Comparison of ENCODE assay signal across 27 cellular contexts in genomic region chr7:30861612-30862011, GRCh38. TPM values are rescaled to one million over a fixed set of nuclear protein-coding genes. Genes with fewer than 3 reads are reported as not detected.
"Had no signal": no experiment of that assay in that cellular context is flagged by ENCODE, and none has a peak within 500 bp of the region (broad histone marks: within the 10 kb centered on the region; RNA-seq: fewer than 3 reads in every experiment).

No MANE protein-coding gene starts in this region.

- H3K27ac Mint-ChIP-seq: activated B cell treated with CpG ODN at 0.5 μM for 24 hours; activated CD4-positive, alpha-beta memory T cell treated with anti-CD3 and anti-CD28 coated beads for 36 hours; activated CD4-positive, alpha-beta T cell treated with anti-CD3 and anti-CD28 coated beads, Interleukin-2, amount 10 ng/mL, durations not matched to agents 24 days and 14 days; activated CD8-positive, alpha-beta memory T cell treated with anti-CD3 and anti-CD28 coated beads, Interleukin-2, amount 10 ng/mL, durations not matched to agents 7 days and 5 days; activated CD8-positive, alpha-beta T cell treated with anti-CD3 and anti-CD28 coated beads, Interleukin-2, amount 10 ng/mL, durations not matched to agents 7 days and 5 days; activated naive CD4-positive, alpha-beta T cell treated with anti-CD3 and anti-CD28 coated beads for 36 hours; activated naive CD4-positive, alpha-beta T cell treated with anti-CD3 and anti-CD28 coated beads, Interleukin-2, amount 50 U/mL, for 24 hours; activated naive CD8-positive, alpha-beta T cell treated with anti-CD3 and anti-CD28 coated beads, Interleukin-2, amount 10 ng/mL, durations not matched to agents 7 days and 5 days; activated T-helper 17 cell treated with anti-CD3 and anti-CD28 coated beads, Interleukin-2, amount 50 U/mL, for 72 hours; T-helper 17 cell; T-helper 2 cell treated with Interferon-gamma antibody and Interleukin-4, amounts not matched to agents 5 μg/mL and 100 μg/mL, for 36 hours had no signal

- H3K36me3 ChIP-seq: colonic mucosa, esophagus squamous epithelium, WERI-Rb-1 had no signal

- H3K27ac ChIP-seq: body of pancreas, colonic mucosa, epithelial cell of prostate, esophagus squamous epithelium, WERI-Rb-1 had no signal

- H3K27me3 Mint-ChIP-seq: activated B cell treated with CpG ODN at 0.5 μM for 24 hours; activated CD4-positive, alpha-beta memory T cell treated with anti-CD3 and anti-CD28 coated beads for 36 hours; activated CD4-positive, alpha-beta T cell treated with anti-CD3 and anti-CD28 coated beads, Interleukin-2, amount 10 ng/mL, durations not matched to agents 24 days and 14 days; activated CD8-positive, alpha-beta memory T cell treated with anti-CD3 and anti-CD28 coated beads, Interleukin-2, amount 10 ng/mL, durations not matched to agents 7 days and 5 days; activated naive CD4-positive, alpha-beta T cell treated with anti-CD3 and anti-CD28 coated beads, Interleukin-2, amount 50 U/mL, for 24 hours; activated naive CD8-positive, alpha-beta T cell treated with anti-CD3 and anti-CD28 coated beads, Interleukin-2, amount 10 ng/mL, durations not matched to agents 7 days and 5 days; activated T-helper 17 cell treated with anti-CD3 and anti-CD28 coated beads, Interleukin-2, amount 50 U/mL, for 72 hours; T-helper 17 cell had no signal

- H3K27me3 ChIP-seq: body of pancreas, colonic mucosa, esophagus squamous epithelium, gastroesophageal sphincter had no signal

- H3K4me1 Mint-ChIP-seq: activated B cell treated with CpG ODN at 0.5 μM for 24 hours; activated CD4-positive, alpha-beta T cell treated with anti-CD3 and anti-CD28 coated beads, Interleukin-2, amount 10 ng/mL, durations not matched to agents 24 days and 14 days; activated CD8-positive, alpha-beta memory T cell treated with anti-CD3 and anti-CD28 coated beads, Interleukin-2, amount 10 ng/mL, durations not matched to agents 7 days and 5 days; activated naive CD4-positive, alpha-beta T cell treated with anti-CD3 and anti-CD28 coated beads, Interleukin-2, amount 50 U/mL, for 24 hours; activated naive CD8-positive, alpha-beta T cell treated with anti-CD3 and anti-CD28 coated beads, Interleukin-2, amount 10 ng/mL, durations not matched to agents 7 days and 5 days; activated T-helper 17 cell treated with anti-CD3 and anti-CD28 coated beads, Interleukin-2, amount 50 U/mL, for 72 hours had no signal

- H3K4me1 ChIP-seq: colonic mucosa had no signal

- H3K9me3 ChIP-seq: body of pancreas, colonic mucosa, esophagus squamous epithelium, gastroesophageal sphincter had no signal

- H3K9me3 Mint-ChIP-seq: activated B cell treated with CpG ODN at 0.5 μM for 24 hours; activated CD4-positive, alpha-beta memory T cell treated with anti-CD3 and anti-CD28 coated beads for 36 hours; activated CD4-positive, alpha-beta T cell treated with anti-CD3 and anti-CD28 coated beads, Interleukin-2, amount 10 ng/mL, durations not matched to agents 24 days and 14 days; activated naive CD4-positive, alpha-beta T cell treated with anti-CD3 and anti-CD28 coated beads for 36 hours; activated naive CD4-positive, alpha-beta T cell treated with anti-CD3 and anti-CD28 coated beads, Interleukin-2, amount 50 U/mL, for 24 hours; activated naive CD8-positive, alpha-beta T cell treated with anti-CD3 and anti-CD28 coated beads, Interleukin-2, amount 10 ng/mL, durations not matched to agents 7 days and 5 days; activated T-cell treated with anti-CD3 and anti-CD28 coated beads, Interleukin-2, amount 50 U/mL, for 4 hours; activated T-helper 17 cell treated with anti-CD3 and anti-CD28 coated beads, Interleukin-2, amount 50 U/mL, for 72 hours; T-helper 2 cell treated with Interferon-gamma antibody and Interleukin-4, amounts not matched to agents 5 μg/mL and 100 μg/mL, for 36 hours had no signal

- H3K4me3 Mint-ChIP-seq: activated B cell treated with CpG ODN at 0.5 μM for 24 hours; activated CD4-positive, alpha-beta memory T cell treated with anti-CD3 and anti-CD28 coated beads for 36 hours; activated CD4-positive, alpha-beta T cell treated with anti-CD3 and anti-CD28 coated beads, Interleukin-2, amount 10 ng/mL, durations not matched to agents 24 days and 14 days; activated CD8-positive, alpha-beta memory T cell treated with anti-CD3 and anti-CD28 coated beads, Interleukin-2, amount 10 ng/mL, durations not matched to agents 7 days and 5 days; activated CD8-positive, alpha-beta T cell treated with anti-CD3 and anti-CD28 coated beads, Interleukin-2, amount 10 ng/mL, durations not matched to agents 7 days and 5 days; activated naive CD4-positive, alpha-beta T cell treated with anti-CD3 and anti-CD28 coated beads for 36 hours; activated naive CD4-positive, alpha-beta T cell treated with anti-CD3 and anti-CD28 coated beads, Interleukin-2, amount 50 U/mL, for 24 hours; activated naive CD8-positive, alpha-beta T cell treated with anti-CD3 and anti-CD28 coated beads, Interleukin-2, amount 10 ng/mL, durations not matched to agents 7 days and 5 days; activated T-cell treated with anti-CD3 and anti-CD28 coated beads, Interleukin-2, amount 50 U/mL, for 4 hours; activated T-helper 17 cell treated with anti-CD3 and anti-CD28 coated beads, Interleukin-2, amount 50 U/mL, for 72 hours; T-helper 17 cell; T-helper 2 cell treated with Interferon-gamma antibody and Interleukin-4, amounts not matched to agents 5 μg/mL and 100 μg/mL, for 36 hours had no signal

- ATAC-seq: activated CD4-positive, CD25-positive, alpha-beta regulatory T cell treated with anti-CD3 and anti-CD28 coated beads, Interleukin-2, amount 50 U/mL, for 24 hours; activated CD8-positive, alpha-beta memory T cell treated with anti-CD3 and anti-CD28 coated beads, Interleukin-2, amount 10 ng/mL, durations not matched to agents 7 days and 5 days; activated CD8-positive, alpha-beta T cell treated with anti-CD3 and anti-CD28 coated beads, Interleukin-2, amount 10 ng/mL, durations not matched to agents 7 days and 5 days; activated T-cell treated with anti-CD3 and anti-CD28 coated beads, Interleukin-2, amount 50 U/mL, for 4 hours; activated T-helper 17 cell treated with anti-CD3 and anti-CD28 coated beads, Interleukin-2, amount 50 U/mL, for 72 hours; body of pancreas; gastroesophageal sphincter; T-helper 17 cell had no signal

- H3K4me3 ChIP-seq: body of pancreas, colonic mucosa, esophagus squamous epithelium, gastroesophageal sphincter had no signal

- H3K36me3 Mint-ChIP-seq: activated CD4-positive, alpha-beta memory T cell treated with anti-CD3 and anti-CD28 coated beads for 36 hours; activated CD8-positive, alpha-beta memory T cell treated with anti-CD3 and anti-CD28 coated beads, Interleukin-2, amount 10 ng/mL, durations not matched to agents 7 days and 5 days; activated naive CD8-positive, alpha-beta T cell treated with anti-CD3 and anti-CD28 coated beads, Interleukin-2, amount 10 ng/mL, durations not matched to agents 7 days and 5 days had no signal

- DNase-seq: activated B cell treated with CpG ODN at 0.5 μM for 24 hours; activated CD4-positive, alpha-beta memory T cell treated with anti-CD3 and anti-CD28 coated beads for 36 hours; activated CD4-positive, alpha-beta T cell treated with anti-CD3 and anti-CD28 coated beads, Interleukin-2, amount 10 ng/mL, durations not matched to agents 24 days and 14 days; activated CD8-positive, alpha-beta memory T cell treated with anti-CD3 and anti-CD28 coated beads, Interleukin-2, amount 10 ng/mL, durations not matched to agents 7 days and 5 days; activated CD8-positive, alpha-beta memory T cell treated with anti-CD3 and anti-CD28 coated beads, Interleukin-2, amount 50 U/mL, for 4 hours; activated CD8-positive, alpha-beta T cell treated with anti-CD3 and anti-CD28 coated beads, Interleukin-2, amount 10 ng/mL, durations not matched to agents 7 days and 5 days; activated effector memory CD4-positive, alpha-beta T cell treated with Interleukin-2 at 50 U/mL for 16 hours; activated naive CD4-positive, alpha-beta T cell treated with anti-CD3 and anti-CD28 coated beads for 36 hours; activated naive CD8-positive, alpha-beta T cell treated with anti-CD3 and anti-CD28 coated beads, Interleukin-2, amount 10 ng/mL, durations not matched to agents 7 days and 5 days; activated T-cell treated with anti-CD3 and anti-CD28 coated beads, Interleukin-2, amount 50 U/mL, for 4 hours; amniotic stem cell; body of pancreas; cerebellar nuclear complex; colonic mucosa; effector CD8-positive, alpha-beta T cell; esophagus squamous epithelium; foreskin melanocyte; T-helper 1 cell; T-helper 17 cell; T1000; WERI-Rb-1 had no signal

RNA-seq across cellular contexts. Expression of gene AQP1, which starts 50.0 kb away (rescaled TPM):
- total RNA-seq: activated CD4-positive, alpha-beta T cell treated with anti-CD3 and anti-CD28 coated beads, Interleukin-2, amount 10 ng/mL, durations not matched to agents 24 days and 14 days had no signal
